ENCODE assay signal across 1 cellular context in the genomic region with DNA sequence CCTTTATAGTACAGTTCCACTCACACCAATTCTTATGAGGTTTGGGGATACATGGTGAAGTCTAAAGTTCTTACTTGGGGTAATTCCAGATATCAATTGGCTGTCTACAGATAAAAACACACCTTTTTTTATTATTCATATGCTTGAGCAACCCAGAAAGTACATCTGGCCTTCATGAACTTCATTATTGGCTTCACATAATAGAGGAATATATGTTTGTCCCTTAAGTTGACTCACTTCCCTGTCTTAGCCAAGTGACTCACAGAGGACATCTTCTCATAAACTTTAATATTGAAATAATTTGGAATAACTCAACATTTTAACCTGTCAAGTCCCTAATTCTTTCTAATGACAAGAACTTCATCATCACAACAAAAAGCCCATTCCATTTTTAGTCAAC.
TF ChIP-seq lines count a peak whose summit lies in the region.

No MANE protein-coding gene starts in this region.

TF ChIP-seq in K562, 482 proteins besides CTCF, POLR2A, EP300 and RAD21 (continued from another document):
- no peak for TF ChIP-seq E2F3 (CRISPR knock-in tag; IDR thresholded peaks at IDR 0.05)
- TF ChIP-seq HSF4 (CRISPR knock-in tag; IDR thresholded peaks at IDR 0.05; ENCODE audit: borderline replicate concordance), result no peak
- TF ChIP-seq, protein P1, sequence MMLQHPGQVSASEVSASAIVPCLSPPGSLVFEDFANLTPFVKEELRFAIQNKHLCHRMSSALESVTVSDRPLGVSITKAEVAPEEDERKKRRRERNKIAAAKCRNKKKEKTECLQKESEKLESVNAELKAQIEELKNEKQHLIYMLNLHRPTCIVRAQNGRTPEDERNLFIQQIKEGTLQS (IDR thresholded peaks at IDR 0.05), result peak; percentile 50; the same call in 1 of the 2 replicates
- TF ChIP-seq, protein P1 (CRISPR knock-in tag; conservative IDR thresholded peaks at IDR 0.05), result no peak
- TF ChIP-seq CBX2 (IDR thresholded peaks at IDR 0.05; ENCODE audit: insufficient read depth, low read length, poor library complexity, severe bottlenecking), result no peak
